In the genomic region with DNA sequence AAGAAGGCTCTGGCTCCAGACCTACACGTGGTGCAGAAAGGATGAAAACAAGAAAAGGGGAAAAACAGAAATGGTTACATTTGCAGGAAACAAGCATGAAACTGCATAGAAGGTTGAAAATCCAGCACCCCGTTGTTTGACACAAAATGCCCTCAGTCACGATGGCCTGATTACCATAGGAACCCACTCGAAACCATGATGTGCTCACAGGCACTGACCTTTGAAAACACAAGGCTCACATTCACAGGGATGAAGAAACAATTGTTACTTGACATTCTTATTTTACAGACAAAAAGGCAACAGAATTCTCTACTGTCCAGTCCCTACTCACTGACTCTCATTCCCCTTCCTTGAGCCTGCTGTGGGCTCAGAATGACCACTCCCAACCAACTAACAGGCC, we compare ENCODE assay signal across 18 cellular contexts.
DNase-seq lines count a peak whose midpoint lies in the region; ATAC-seq and TF ChIP-seq lines count a peak whose summit lies in the region.
"Had no signal": no experiment of that assay in that cellular context is flagged by ENCODE, and none has a peak within 500 bp of the region (broad histone marks: within the 10 kb centered on the region; RNA-seq: fewer than 3 reads in every experiment).

No MANE protein-coding gene starts in this region.

- WGBS in transverse colon (ENCODE audit: low coverage in 1 of 2), 2 donors, result 60 to 71% methylated on average over 1 to 4 of the region's 4 CpGs

- H3K27me3 Mint-ChIP-seq in brain, result no peaks in the 10 kb centered on the region
- no peaks in the 10 kb centered on the region for H3K27me3 Mint-ChIP-seq in activated CD8-positive, alpha-beta T cell treated with anti-CD3 and anti-CD28 coated beads for 36 hours
- H3K27me3 Mint-ChIP-seq: activated naive CD4-positive, alpha-beta T cell treated with anti-CD3 and anti-CD28 coated beads, Interleukin-2, amount 50 U/mL, for 24 hours had no signal

- H3K9me3 ChIP-seq in transverse colon, result no peaks in the 10 kb centered on the region
- H3K9me3 ChIP-seq: body of pancreas had no signal

- peak overlapping the region; percentile 23 to 93 (median 86) for H3K27ac Mint-ChIP-seq in brain
- no peak overlapping the region for H3K27ac Mint-ChIP-seq in activated CD8-positive, alpha-beta T cell treated with anti-CD3 and anti-CD28 coated beads for 36 hours
- H3K27ac Mint-ChIP-seq: activated naive CD4-positive, alpha-beta T cell treated with anti-CD3 and anti-CD28 coated beads, Interleukin-2, amount 50 U/mL, for 24 hours; activated T-cell treated with anti-CD3 and anti-CD28 coated beads, Interleukin-2, amount 50 U/mL, for 72 hours had no signal

- TF ChIP-seq POLR2A in transverse colon (IDR thresholded peaks at IDR 0.05), result no peak

- peaks cover 22% of the 10 kb centered on the region for H3K4me1 Mint-ChIP-seq in brain
- H3K4me1 Mint-ChIP-seq in activated CD8-positive, alpha-beta T cell treated with anti-CD3 and anti-CD28 coated beads for 36 hours (ENCODE audit: low read depth), result no peaks in the 10 kb centered on the region
- H3K4me1 Mint-ChIP-seq: activated naive CD4-positive, alpha-beta T cell treated with anti-CD3 and anti-CD28 coated beads, Interleukin-2, amount 50 U/mL, for 24 hours; CD4-positive, alpha-beta memory T cell had no signal

- intact Hi-C loops in transverse colon (cut with DNase I; ENCODE audit: low total_unique reads), result no loop called here
- intact Hi-C loops in activated CD8-positive, alpha-beta T cell treated with anti-CD3 and anti-CD28 coated beads for 36 hours (cut with micrococcal nuclease), result no loop called here

- peaks cover 5 to 33% (median 12%) of the 10 kb centered on the region in 4 donors for H3K4me1 ChIP-seq in transverse colon

- H3K27ac ChIP-seq in transverse colon, result peak overlapping the region; percentile 59 to 85 (median 74)
- H3K27ac ChIP-seq: body of pancreas had no signal

- no peaks in the 10 kb centered on the region for H3K27me3 ChIP-seq in transverse colon
- H3K27me3 ChIP-seq: body of pancreas had no signal

- POLR2A ChIA-PET in activated CD8-positive, alpha-beta T cell treated with anti-CD3 and anti-CD28 coated beads for 36 hours (lab: Charles Lee), result no interaction called here

- H3K4me3 Mint-ChIP-seq in brain, result peak overlapping the region in 1 of 5 experiments; percentile 61
- H3K4me3 Mint-ChIP-seq in activated CD8-positive, alpha-beta T cell treated with anti-CD3 and anti-CD28 coated beads for 36 hours, result no peak overlapping the region
- H3K4me3 Mint-ChIP-seq: activated naive CD4-positive, alpha-beta T cell treated with anti-CD3 and anti-CD28 coated beads, Interleukin-2, amount 50 U/mL, for 24 hours; activated T-cell treated with anti-CD3 and anti-CD28 coated beads, Interleukin-2, amount 50 U/mL, for 72 hours; CD4-positive, alpha-beta memory T cell; H9 had no signal

- no peak for TF ChIP-seq CTCF in brain (conservative IDR thresholded peaks at IDR 0.05)
- no peak for TF ChIP-seq CTCF in transverse colon (IDR thresholded peaks at IDR 0.05)
- no peak for TF ChIP-seq CTCF in activated CD8-positive, alpha-beta T cell treated with anti-CD3 and anti-CD28 coated beads for 36 hours (IDR thresholded peaks at IDR 0.05)

- no peaks in the 10 kb centered on the region for H3K36me3 ChIP-seq in transverse colon

- H3K9me3 Mint-ChIP-seq in brain, result no peaks in the 10 kb centered on the region
- no peaks in the 10 kb centered on the region for H3K9me3 Mint-ChIP-seq in activated CD8-positive, alpha-beta T cell treated with anti-CD3 and anti-CD28 coated beads for 36 hours
- H3K9me3 Mint-ChIP-seq: activated naive CD4-positive, alpha-beta T cell treated with anti-CD3 and anti-CD28 coated beads, Interleukin-2, amount 50 U/mL, for 24 hours; activated T-cell treated with anti-CD3 and anti-CD28 coated beads, Interleukin-2, amount 50 U/mL, for 72 hours; CD4-positive, alpha-beta memory T cell; H9 had no signal

- no peak for TF ChIP-seq EP300 in transverse colon (IDR thresholded peaks at IDR 0.05; ENCODE audit: low read depth)

- peaks cover 18% of the 10 kb centered on the region for H3K36me3 Mint-ChIP-seq in brain
- H3K36me3 Mint-ChIP-seq in activated CD8-positive, alpha-beta T cell treated with anti-CD3 and anti-CD28 coated beads for 36 hours (ENCODE audit: low read depth), result no peaks in the 10 kb centered on the region
- H3K36me3 Mint-ChIP-seq: activated naive CD4-positive, alpha-beta T cell treated with anti-CD3 and anti-CD28 coated beads, Interleukin-2, amount 50 U/mL, for 24 hours had no signal

- CTCF ChIA-PET in activated CD8-positive, alpha-beta T cell treated with anti-CD3 and anti-CD28 coated beads for 36 hours (lab: Charles Lee), result interaction anchor here (5.0 kb wide), 1 partner anchor 8 kb away, joined by 29 read pairs; no protein-coding TSS in a partner anchor

- in situ Hi-C loops in transverse colon (cut with MboI; ENCODE audit: low pct_ligation_motif_present in 1 of 4, low pct_unique_long_range_greater_than_20kb in 1 of 4, low sequenced_read_pairs in 3 of 4), result no loop called here

- ATAC-seq in activated CD8-positive, alpha-beta T cell treated with anti-CD3 and anti-CD28 coated beads for 36 hours, result no peak
- no peak for ATAC-seq in HG03439 (IDR thresholded peaks at IDR 0.05; ENCODE audit: unreplicated experiment)
- ATAC-seq: activated T-cell treated with anti-CD3 and anti-CD28 coated beads, Interleukin-2, amount 50 U/mL, for 72 hours; body of pancreas; K562 had no signal

- no peak overlapping the region for H3K4me3 ChIP-seq in transverse colon
- H3K4me3 ChIP-seq: body of pancreas, K562 had no signal

- peak; percentile 88 for DNase-seq in globus pallidus (ENCODE audit: low spot score)
- peak; percentile 93 for DNase-seq in pons (ENCODE audit: low spot score)
- DNase-seq in transverse colon, result no peak
- no peak for DNase-seq in activated CD8-positive, alpha-beta T cell treated with anti-CD3 and anti-CD28 coated beads for 36 hours
- DNase-seq in NAMALWA (ENCODE audit: low spot score), result no peak
- DNase-seq: activated T-cell treated with anti-CD3 and anti-CD28 coated beads, Interleukin-2, amount 50 U/mL, for 72 hours; body of pancreas; CD4-positive, alpha-beta memory T cell; cortex of kidney; H9; kidney glomerular epithelial cell; NCI-H748 treated with DMSO at 0.1 percent for 48 hours; stimulated activated CD4-positive, alpha-beta T cell treated with anti-CD3 and anti-CD28 coated beads, Interleukin-15, amount 100 ng/mL, for 24 hours; SW 1271 had no signal

Comparison
In these comparisons a context has a peak if more than half of its experiments do, and no peak if none do; other contexts are left out.
1. DNase-seq: peak in globus pallidus (single experiment) and pons (single experiment); none in transverse colon (single experiment), activated CD8-positive, alpha-beta T cell treated with anti-CD3 and anti-CD28 coated beads for 36 hours (single experiment) and NAMALWA (single experiment).